In the genomic region with DNA sequence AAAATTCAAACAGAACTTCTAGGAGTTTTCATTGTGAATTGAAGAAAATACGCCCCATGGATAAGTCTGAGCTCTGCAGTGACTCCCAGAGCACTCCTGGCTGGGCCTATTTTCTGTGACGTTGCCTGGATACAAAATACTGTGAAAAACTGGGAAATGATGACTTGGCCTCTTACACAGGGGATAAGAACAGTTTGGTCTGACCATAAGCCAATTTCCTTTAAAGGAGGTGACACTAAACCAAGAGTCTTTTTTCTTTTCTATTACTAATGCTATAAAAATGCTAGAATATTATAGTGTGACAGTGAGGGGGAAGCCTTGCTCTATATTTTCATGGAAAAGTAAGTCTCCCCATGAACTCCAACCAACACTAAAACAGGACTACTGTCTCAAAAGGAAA, we compare ENCODE assay signal across 9 cellular contexts. TPM values are rescaled to one million over a fixed set of nuclear protein-coding genes. Genes with fewer than 3 reads are reported as not detected.
DNase-seq lines count a peak whose midpoint lies in the region; ATAC-seq and TF ChIP-seq lines count a peak whose summit lies in the region.
"Had no signal": no experiment of that assay in that cellular context is flagged by ENCODE, and none has a peak within 500 bp of the region (broad histone marks: within the 10 kb centered on the region; RNA-seq: fewer than 3 reads in every experiment).

No MANE protein-coding gene starts in this region.

- TF ChIP-seq POLR2A in transverse colon (IDR thresholded peaks at IDR 0.05) = no peak

- peaks cover 49% of the 10 kb centered on the region for H3K36me3 ChIP-seq in MG63
- H3K36me3 ChIP-seq in lung (ENCODE audit: control insufficient read depth in 2 of 2, insufficient read depth in 2 of 2, low read length in 2 of 2) = no peaks in the 10 kb centered on the region
- H3K36me3 ChIP-seq in transverse colon = no peaks in the 10 kb centered on the region

- WGBS in lung, 2 donors = 50 to 74% methylated on average over 2 of the region's 2 CpGs
- WGBS in transverse colon (ENCODE audit: low coverage in 1 of 2), 2 donors = 61% methylated on average over 2 of the region's 2 CpGs

- peak; percentile 48 for ATAC-seq in lung (ENCODE audit: insufficient read depth, low FRiP score)
- ATAC-seq in HG03175 (IDR thresholded peaks at IDR 0.05; ENCODE audit: unreplicated experiment) = no peak

- H3K9me3 ChIP-seq in MG63 = no peaks in the 10 kb centered on the region
- no peaks in the 10 kb centered on the region for H3K9me3 ChIP-seq in lung (ENCODE audit: control insufficient read depth in 2 of 2, insufficient read depth in 1 of 2, low read length in 1 of 2)
- H3K9me3 ChIP-seq in transverse colon = no peaks in the 10 kb centered on the region

- no peaks in the 10 kb centered on the region for H3K27me3 ChIP-seq in MG63
- H3K27me3 ChIP-seq in lung (ENCODE audit: control insufficient read depth, insufficient read depth) = no peaks in the 10 kb centered on the region
- no peaks in the 10 kb centered on the region for H3K27me3 ChIP-seq in transverse colon

- intact Hi-C loops in transverse colon (cut with DNase I; ENCODE audit: low total_unique reads) = loop anchor here (5.0 kb wide), 1 partner anchor 36 kb away; no protein-coding TSS in a partner anchor

- H3K27ac ChIP-seq in lung (ENCODE audit: low read depth in 1 of 2, low read length in 1 of 2) = peak overlapping the region; percentile 75 to 93
- H3K27ac ChIP-seq in transverse colon = peak overlapping the region; percentile 86 to 96 (median 94)

- TF ChIP-seq CTCF in lung (IDR thresholded peaks at IDR 0.05; ENCODE audit: control extremely low read depth, extremely low read depth) (no peak), transverse colon (IDR thresholded peaks at IDR 0.05) (no peak)

- H3K4me1 ChIP-seq in lung (ENCODE audit: control insufficient read depth in 2 of 2, insufficient read depth in 2 of 2, low read length in 2 of 2) (peaks cover 11 to 16% of the 10 kb centered on the region in 2 donors), transverse colon (peaks cover 18 to 59% (median 40%) of the 10 kb centered on the region in 4 donors)

- TF ChIP-seq EP300 in transverse colon (IDR thresholded peaks at IDR 0.05; ENCODE audit: low read depth) = peak; percentile 86

- H3K4me3 ChIP-seq in MG63 (peak overlapping the region; percentile 5; the same call in 1 of the 2 replicates), lung (no peak overlapping the region), transverse colon (no peak overlapping the region)

- in situ Hi-C loops in transverse colon (cut with MboI; ENCODE audit: low pct_ligation_motif_present in 1 of 4, low pct_unique_long_range_greater_than_20kb in 1 of 4, low sequenced_read_pairs in 3 of 4) = no loop called here

- DNase-seq in MG63 (peak; percentile 76), dedifferentiated amniotic fluid mesenchymal stem cell (ENCODE audit: extremely low spot score) (peak; percentile 96), lung (ENCODE audit: low spot score) (no peak), transverse colon (peak; percentile 31), AML-193 (lab: John Stamatoyannopoulos, UW) (no peak), T-helper 2 cell (no peak)
- DNase-seq in activated CD4-positive, alpha-beta T cell treated with anti-CD3 and anti-CD28 coated beads for 4 hours = no peak
- DNase-seq: activated naive CD4-positive, alpha-beta T cell treated with anti-CD3 and anti-CD28 coated beads, Interleukin-2, amount 10 ng/mL, durations not matched to agents 7 days and 5 days had no signal

RNA-seq across cellular contexts. Expression of a gene that starts 45.6 kb away (rescaled TPM):
- total RNA-seq in MG63 (2014; rRNA removed; shearing (Covaris generic); ENCODE audit: low replicate concordance) = 69.3 and 75.6 TPM in 2 replicates
- 100 to 1,000 TPM; 111 to 194 TPM for total RNA-seq in lung
- polyA plus RNA-seq in lung = 10 to 100 TPM; 23.4 to 53.2 TPM
- 10 to 100 TPM; 18.9 to 57.2 (median 50.2) TPM for total RNA-seq in transverse colon

RNA-seq across cellular contexts. Expression of a gene that starts 59.8 kb away (rescaled TPM):
- total RNA-seq in MG63 (2014; rRNA removed; shearing (Covaris generic); ENCODE audit: low replicate concordance) = 74.7 and 98.6 TPM in 2 replicates
- total RNA-seq in lung (1 to 10 TPM; 1.7 to 3.5 TPM), transverse colon (10 to 100 TPM in 1 of 4 donors, 1 to 10 TPM in 2, not detected in 1; 1.1 to 13.1 (median 4.3) TPM)
- polyA plus RNA-seq in lung = 1 to 10 TPM; 1.6 to 1.8 TPM

Comparison
In these comparisons a context has a peak if more than half of its experiments do, and no peak if none do; other contexts are left out.
1. DNase-seq: peak in MG63 (single experiment), dedifferentiated amniotic fluid mesenchymal stem cell (single experiment) and transverse colon (single experiment); none in lung (single experiment), AML-193 (0 of 2), activated CD4-positive, alpha-beta T cell treated with anti-CD3 and anti-CD28 coated beads for 4 hours (0 of 2) and T-helper 2 cell (0 of 5).